ENCODE assay signal across 1 cellular context in genomic region chr17:37718383-37719048, GRCh38.
TF ChIP-seq lines count a peak whose summit lies in the region.

No MANE protein-coding gene starts in this region.

TF ChIP-seq in H1, 55 proteins besides CTCF, POLR2A, EP300 and RAD21:
- TF ChIP-seq KDM5A (IDR thresholded peaks at IDR 0.05; ENCODE audit: low read length) = no peak
- TF ChIP-seq POU5F1 (IDR thresholded peaks at IDR 0.05; ENCODE audit: low read depth, low read length) = no peak
- no peak; the same call in 1 of the 2 replicates for TF ChIP-seq KDM1A (IDR thresholded peaks at IDR 0.05; ENCODE audit: borderline replicate concordance, low read length)
- TF ChIP-seq HDAC2 (IDR thresholded peaks at IDR 0.05; ENCODE audit: borderline replicate concordance in 1 of 2, low read depth in 2 of 2, low read length in 2 of 2) = no peak
- TF ChIP-seq, protein P1, sequence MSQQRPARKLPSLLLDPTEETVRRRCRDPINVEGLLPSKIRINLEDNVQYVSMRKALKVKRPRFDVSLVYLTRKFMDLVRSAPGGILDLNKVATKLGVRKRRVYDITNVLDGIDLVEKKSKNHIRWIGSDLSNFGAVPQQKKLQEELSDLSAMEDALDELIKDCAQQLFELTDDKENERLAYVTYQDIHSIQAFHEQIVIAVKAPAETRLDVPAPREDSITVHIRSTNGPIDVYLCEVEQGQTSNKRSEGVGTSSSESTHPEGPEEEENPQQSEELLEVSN (IDR thresholded peaks at IDR 0.05) = no peak
- TF ChIP-seq SAP30 (IDR thresholded peaks at IDR 0.05; ENCODE audit: insufficient read depth, insufficient replicate concordance, low read length) = no peak
- TF ChIP-seq SP1 (IDR thresholded peaks at IDR 0.05; ENCODE audit: low read depth, low read length) = no peak
- no peak for TF ChIP-seq CEBPB (IDR thresholded peaks at IDR 0.05; ENCODE audit: low read depth, low read length)
- no peak for TF ChIP-seq CTBP2 (IDR thresholded peaks at IDR 0.05; ENCODE audit: borderline replicate concordance, insufficient read depth, insufficient read length, low read length)
- no peak for TF ChIP-seq EZH2 (IDR thresholded peaks at IDR 0.05; ENCODE audit: low read depth, low read length, severe bottlenecking)
- TF ChIP-seq JUN (IDR thresholded peaks at IDR 0.05; ENCODE audit: low read depth, low read length) = no peak
- no peak for TF ChIP-seq CHD7 (IDR thresholded peaks at IDR 0.05; ENCODE audit: insufficient replicate concordance, low read length)
- no peak for TF ChIP-seq BRCA1 (IDR thresholded peaks at IDR 0.05; ENCODE audit: low read depth, low read length)
- no peak for TF ChIP-seq SUZ12 (IDR thresholded peaks at IDR 0.05; ENCODE audit: low read length)
- TF ChIP-seq YY1 (IDR thresholded peaks at IDR 0.05; ENCODE audit: low read depth, low read length) = no peak
- TF ChIP-seq SP4 (IDR thresholded peaks at IDR 0.05; ENCODE audit: low read length) = no peak
- TF ChIP-seq MAFK (IDR thresholded peaks at IDR 0.05; ENCODE audit: low read depth, low read length) = no peak
- TF ChIP-seq, protein P2, sequence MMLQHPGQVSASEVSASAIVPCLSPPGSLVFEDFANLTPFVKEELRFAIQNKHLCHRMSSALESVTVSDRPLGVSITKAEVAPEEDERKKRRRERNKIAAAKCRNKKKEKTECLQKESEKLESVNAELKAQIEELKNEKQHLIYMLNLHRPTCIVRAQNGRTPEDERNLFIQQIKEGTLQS (IDR thresholded peaks at IDR 0.05; ENCODE audit: insufficient read depth, low read depth, low read length) = no peak
- no peak for TF ChIP-seq BCL11A (IDR thresholded peaks at IDR 0.05; ENCODE audit: low read depth in 2 of 2, low read length in 2 of 2)
